9 cellular contexts compared by ENCODE assay signal in genomic region chr12:80216890-80217559, GRCh38.
A peak's percentile ranks its signal among the peaks of the same experiment; 100 is the strongest.
DNase-seq lines count a peak whose midpoint lies in the region; ATAC-seq and TF ChIP-seq lines count a peak whose summit lies in the region.
"Had no signal": no experiment of that assay in that cellular context is flagged by ENCODE, and none has a peak within 500 bp of the region (broad histone marks: within the 10 kb centered on the region; RNA-seq: fewer than 3 reads in every experiment).

No MANE protein-coding gene starts in this region.

- TF ChIP-seq CTCF in GM06990 (IDR thresholded peaks at IDR 0.05; ENCODE audit: insufficient read depth, low read length, poor library complexity, severe bottlenecking) (peak; percentile 22), MM.1S (IDR thresholded peaks at IDR 0.05; ENCODE audit: low read length) (peak; percentile 17; the same call in 1 of the 2 replicates)

- no peaks in the 10 kb centered on the region for H3K9me2 ChIP-seq in MM.1S (replicated peaks; ENCODE audit: insufficient read depth, low read length)

- H3K9ac ChIP-seq in MM.1S (ENCODE audit: low read length) = peak overlapping the region; percentile 57

- H3K4me1 ChIP-seq in MM.1S (ENCODE audit: low read length) = peaks cover 29% of the 10 kb centered on the region

- H3K27me3 ChIP-seq in GM06990 (replicated peaks; ENCODE audit: control insufficient read depth, insufficient read depth, low read length) (no peaks in the 10 kb centered on the region), MM.1S (replicated peaks; ENCODE audit: insufficient read depth, low read length) (no peaks in the 10 kb centered on the region), H7 (ENCODE audit: control insufficient read depth, insufficient read depth, low read length) (no peaks in the 10 kb centered on the region)

- no peaks in the 10 kb centered on the region for H3K36me3 ChIP-seq in GM06990 (ENCODE audit: control insufficient read depth, insufficient read depth, low read length)
- no peaks in the 10 kb centered on the region for H3K36me3 ChIP-seq in MM.1S (replicated peaks; ENCODE audit: insufficient read depth, low read length)
- no peaks in the 10 kb centered on the region for H3K36me3 ChIP-seq in H7 (replicated peaks; ENCODE audit: control insufficient read depth, insufficient read depth, low read length)

- H3K4me3 ChIP-seq in GM06990 (replicated peaks; ENCODE audit: low read depth, low read length) (peak overlapping the region; percentile 45), MM.1S (ENCODE audit: low read length) (peak overlapping the region; percentile 59), H7 (ENCODE audit: insufficient read depth, low read depth, low read length) (no peak overlapping the region)

- peak overlapping the region; percentile 78 for H3K4me2 ChIP-seq in MM.1S (ENCODE audit: low read depth, low read length)

- H2AFZ ChIP-seq in MM.1S (ENCODE audit: low read length) = peak overlapping the region; percentile 73

- H4K20me1 ChIP-seq in MM.1S (ENCODE audit: insufficient read depth, low read length) = no peaks in the 10 kb centered on the region

- ATAC-seq in GM21447 (IDR thresholded peaks at IDR 0.05; ENCODE audit: unreplicated experiment) (peak; percentile 48), GM18517 (IDR thresholded peaks at IDR 0.05; ENCODE audit: unreplicated experiment) (no peak)

- peaks cover 15% of the 10 kb centered on the region for H3F3A ChIP-seq in MM.1S (ENCODE audit: insufficient read depth, low read length)

- intact Hi-C loops in posterior vena cava (cut with DNase I) = no loop called here

- H3K27ac ChIP-seq in MM.1S (ENCODE audit: low read length) = peak overlapping the region; percentile 89

- no peaks in the 10 kb centered on the region for H3K79me2 ChIP-seq in MM.1S (ENCODE audit: low read length)

- DNase-seq in GM06990 (ENCODE audit: extremely low read depth, insufficient read length) (peak; percentile 44), MM.1S (peak; percentile 92), cerebellar cortex (ENCODE audit: low spot score) (peak; percentile 57), H7 (no peak), posterior vena cava (ENCODE audit: low spot score) (no peak)
- no peak for DNase-seq in activated CD4-positive, CD25-positive, alpha-beta regulatory T cell (lab: John Stamatoyannopoulos, UW)
- DNase-seq: activated CD4-positive, alpha-beta T cell treated with anti-CD3 and anti-CD28 coated beads for 48 hours had no signal

- H3K9me3 ChIP-seq in MM.1S (replicated peaks; ENCODE audit: insufficient read depth, low read length) = no peaks in the 10 kb centered on the region

Comparison
In these comparisons a context has a peak if more than half of its experiments do, and no peak if none do; other contexts are left out.
1. DNase-seq: peak in GM06990 (single experiment), MM.1S (single experiment) and cerebellar cortex (single experiment); none in H7 (single experiment), posterior vena cava (single experiment) and activated CD4-positive, CD25-positive, alpha-beta regulatory T cell (0 of 4).